12 cellular contexts compared by ENCODE assay signal in genomic region chr6:2037230-2037926, GRCh38.
DNase-seq lines count a peak whose midpoint lies in the region; ATAC-seq and TF ChIP-seq lines count a peak whose summit lies in the region.
"Had no signal": no experiment of that assay in that cellular context is flagged by ENCODE, and none has a peak within 500 bp of the region (broad histone marks: within the 10 kb centered on the region; RNA-seq: fewer than 3 reads in every experiment).

No MANE protein-coding gene starts in this region.

- H3K9me3 Mint-ChIP-seq in T-helper 2 cell treated with Interferon-gamma antibody and Interleukin-4, amounts not matched to agents 5 μg/mL and 100 μg/mL, for 36 hours, result no peaks in the 10 kb centered on the region
- H3K9me3 Mint-ChIP-seq in natural killer cell, result no peaks in the 10 kb centered on the region

- TF ChIP-seq RAD21 in SK-N-SH (IDR thresholded peaks at IDR 0.05; ENCODE audit: low read length), result peak; percentile 68

- H3K9me2 ChIP-seq in SK-N-SH, result no peaks in the 10 kb centered on the region

- H3K4me3 ChIP-seq in SK-N-SH (ENCODE audit: low read depth in 2 of 2, low read length in 1 of 2), result no peak overlapping the region
- no peak overlapping the region for H3K4me3 ChIP-seq in fibroblast of lung (replicated peaks in 1 of 4; ENCODE audit: control extremely low read depth in 1 of 4, insufficient read depth in 1 of 4, low read depth in 3 of 4, low read length in 4 of 4)
- no peak overlapping the region for H3K4me3 ChIP-seq in lower leg skin (ENCODE audit: low read depth, poor library complexity, severe bottlenecking)
- H3K4me3 ChIP-seq: coronary artery, uterus had no signal

- H3K4me2 ChIP-seq in SK-N-SH (no peak overlapping the region), fibroblast of lung (ENCODE audit: extremely low read depth, insufficient read depth, low read length) (no peak overlapping the region)

- peaks cover 0 to 10% of the 10 kb centered on the region in 2 experiments; a peak in 2 of 4 replicates for H3K4me1 ChIP-seq in SK-N-SH (ENCODE audit: control insufficient read depth in 1 of 2, insufficient read depth in 2 of 2, low read depth in 1 of 2, low read length in 1 of 2)
- no peaks in the 10 kb centered on the region for H3K4me1 ChIP-seq in fibroblast of lung (ENCODE audit: control insufficient read depth, extremely low read depth, insufficient read depth, low read length)
- H3K4me1 ChIP-seq: uterus had no signal

- intact Hi-C loops in lower leg skin (cut with DNase I; ENCODE audit: low total_unique reads) (no loop called here), natural killer cell (cut with micrococcal nuclease) (no loop called here)

- TF ChIP-seq EP300 in SK-N-SH (IDR thresholded peaks at IDR 0.05; ENCODE audit: borderline replicate concordance in 1 of 2, low read depth in 1 of 2, low read length in 1 of 2), result no peak

- no peak for TF ChIP-seq POLR2A in lower leg skin (IDR thresholded peaks at IDR 0.05)

- H3K9ac ChIP-seq in SK-N-SH, result no peak overlapping the region
- no peak overlapping the region for H3K9ac ChIP-seq in fibroblast of lung (ENCODE audit: insufficient read depth, low read length)

- H3K36me3 Mint-ChIP-seq in T-helper 2 cell treated with Interferon-gamma antibody and Interleukin-4, amounts not matched to agents 5 μg/mL and 100 μg/mL, for 36 hours (ENCODE audit: low read depth), result peaks cover 5% of the 10 kb centered on the region
- H3K36me3 Mint-ChIP-seq in natural killer cell, result no peaks in the 10 kb centered on the region

- CTCF ChIA-PET in SK-N-SH (lab: Yijun Ruan, JAX), result interaction anchor here (0.7 to 1.5 kb wide), 6 partner anchors 8 to 142 kb away, joined by 3 to 5 read pairs (median 4); no protein-coding TSS in a partner anchor

- no peaks in the 10 kb centered on the region for H3K36me3 ChIP-seq in SK-N-SH (replicated peaks in 1 of 2; ENCODE audit: control insufficient read depth in 1 of 2, insufficient read depth in 2 of 2, low read length in 1 of 2)
- no peaks in the 10 kb centered on the region for H3K36me3 ChIP-seq in fibroblast of lung (ENCODE audit: control insufficient read depth, insufficient read depth, low read length)
- H3K36me3 ChIP-seq: uterus had no signal

- no peak overlapping the region for H3K27ac Mint-ChIP-seq in T-helper 2 cell treated with Interferon-gamma antibody and Interleukin-4, amounts not matched to agents 5 μg/mL and 100 μg/mL, for 36 hours
- H3K27ac Mint-ChIP-seq in natural killer cell, result no peak overlapping the region

- no peaks in the 10 kb centered on the region for H4K20me1 ChIP-seq in SK-N-SH (ENCODE audit: insufficient read depth)
- H4K20me1 ChIP-seq in fibroblast of lung (ENCODE audit: control insufficient read depth, extremely low read depth, insufficient read depth, low read length), result no peaks in the 10 kb centered on the region

- peaks cover 34% of the 10 kb centered on the region for H3K4me1 Mint-ChIP-seq in T-helper 2 cell treated with Interferon-gamma antibody and Interleukin-4, amounts not matched to agents 5 μg/mL and 100 μg/mL, for 36 hours (ENCODE audit: low read depth)
- H3K4me1 Mint-ChIP-seq in natural killer cell, result peaks cover 18 to 20% of the 10 kb centered on the region in 2 donors

- H3K9me3 ChIP-seq in SK-N-SH (no peaks in the 10 kb centered on the region), fibroblast of lung (ENCODE audit: control insufficient read depth, insufficient read depth, low read depth, low read length) (no peaks in the 10 kb centered on the region)
- H3K9me3 ChIP-seq: uterus had no signal

- H2AFZ ChIP-seq in SK-N-SH (ENCODE audit: low read depth) (no peak overlapping the region), fibroblast of lung (ENCODE audit: low read length) (no peak overlapping the region)

- H3K27ac ChIP-seq in SK-N-SH (ENCODE audit: low read depth in 2 of 2, low read length in 1 of 2) (peak overlapping the region in 1 of 2 experiments; percentile 55; a peak in 1 of 4 replicates), fibroblast of lung (ENCODE audit: insufficient read depth, low read length) (no peak overlapping the region)
- H3K27ac ChIP-seq: coronary artery, uterus had no signal

- ATAC-seq in HG03520 (IDR thresholded peaks at IDR 0.05; ENCODE audit: unreplicated experiment), result no peak
- no peak for ATAC-seq in natural killer cell

- no peaks in the 10 kb centered on the region for H3F3A ChIP-seq in SK-N-SH (replicated peaks; ENCODE audit: insufficient read depth)

- H3K79me2 ChIP-seq in SK-N-SH (ENCODE audit: insufficient read depth) (no peaks in the 10 kb centered on the region), fibroblast of lung (ENCODE audit: control insufficient read depth, insufficient read depth, low read length) (no peaks in the 10 kb centered on the region)

- no peaks in the 10 kb centered on the region for H3K27me3 ChIP-seq in SK-N-SH (ENCODE audit: insufficient read depth)
- H3K27me3 ChIP-seq in fibroblast of lung (ENCODE audit: control insufficient read depth, insufficient read depth, low read length), result no peaks in the 10 kb centered on the region
- H3K27me3 ChIP-seq: uterus had no signal

- no peak for DNase-seq in T-helper 2 cell treated with Interferon-gamma antibody and Interleukin-4, amounts not matched to agents 5 μg/mL and 100 μg/mL, for 36 hours (ENCODE audit: low spot score)
- DNase-seq in T-helper 2 cell, result no peak
- DNase-seq in SK-N-SH, result no peak
- peak; percentile 7 to 61 for DNase-seq in fibroblast of lung (ENCODE audit: low read depth in 2 of 2)
- peak; percentile 46 for DNase-seq in renal cortical epithelial cell (ENCODE audit: low read depth)
- no peak for DNase-seq in lower leg skin (ENCODE audit: low spot score in 2 of 2)
- DNase-seq in natural killer cell, result no peak
- DNase-seq: activated T-cell treated with anti-CD3 and anti-CD28 coated beads for 4 hours, T1000, uterus had no signal

- H3K4me3 Mint-ChIP-seq in T-helper 2 cell treated with Interferon-gamma antibody and Interleukin-4, amounts not matched to agents 5 μg/mL and 100 μg/mL, for 36 hours, result peak overlapping the region; percentile 33
- H3K4me3 Mint-ChIP-seq in natural killer cell, result no peak overlapping the region

- POLR2A ChIA-PET in SK-N-SH (lab: Yijun Ruan, JAX), result no interaction called here

- 86% methylated on average over 10 of the region's 10 CpGs for WGBS in SK-N-SH (ENCODE audit: low lambda C conversion rate)
- WGBS in lower leg skin, 2 donors, result 88 to 91% methylated on average over 10 of the region's 10 CpGs

- TF ChIP-seq CTCF in SK-N-SH (IDR thresholded peaks at IDR 0.05) (peak; percentile 35), fibroblast of lung (conservative IDR thresholded peaks at IDR 0.05 in 1 of 2, IDR thresholded peaks at IDR 0.05 in 1 of 2; ENCODE audit: low read depth in 1 of 2, low read length in 2 of 2) (peak in 1 of 2 donors; percentile 38), lower leg skin (IDR thresholded peaks at IDR 0.05) (no peak), natural killer cell (IDR thresholded peaks at IDR 0.05) (no peak)

- peaks cover 24% of the 10 kb centered on the region for H3K27me3 Mint-ChIP-seq in T-helper 2 cell treated with Interferon-gamma antibody and Interleukin-4, amounts not matched to agents 5 μg/mL and 100 μg/mL, for 36 hours (ENCODE audit: low read depth)
- H3K27me3 Mint-ChIP-seq in natural killer cell (ENCODE audit: low read depth in 2 of 2), result no peaks in the 10 kb centered on the region

TF ChIP-seq in SK-N-SH, 30 proteins besides CTCF, POLR2A, EP300 and RAD21:
- TF ChIP-seq GABPA (IDR thresholded peaks at IDR 0.05; ENCODE audit: low read depth) (no peak), SMC3 (IDR thresholded peaks at IDR 0.05; ENCODE audit: low read depth, low read length) (peak; percentile 52), PBX3 (IDR thresholded peaks at IDR 0.05) (no peak)

Comparison
In these comparisons a context has a peak if more than half of its experiments do, and no peak if none do; other contexts are left out.
1. DNase-seq: peak in fibroblast of lung (2 of 2) and renal cortical epithelial cell (single experiment); none in T-helper 2 cell treated with Interferon-gamma antibody and Interleukin-4, amounts not matched to agents 5 μg/mL and 100 μg/mL, for 36 hours (single experiment), T-helper 2 cell (0 of 5), SK-N-SH (single experiment), lower leg skin (0 of 2) and natural killer cell (single experiment).